3 cellular contexts compared by ENCODE assay signal in the genomic region with DNA sequence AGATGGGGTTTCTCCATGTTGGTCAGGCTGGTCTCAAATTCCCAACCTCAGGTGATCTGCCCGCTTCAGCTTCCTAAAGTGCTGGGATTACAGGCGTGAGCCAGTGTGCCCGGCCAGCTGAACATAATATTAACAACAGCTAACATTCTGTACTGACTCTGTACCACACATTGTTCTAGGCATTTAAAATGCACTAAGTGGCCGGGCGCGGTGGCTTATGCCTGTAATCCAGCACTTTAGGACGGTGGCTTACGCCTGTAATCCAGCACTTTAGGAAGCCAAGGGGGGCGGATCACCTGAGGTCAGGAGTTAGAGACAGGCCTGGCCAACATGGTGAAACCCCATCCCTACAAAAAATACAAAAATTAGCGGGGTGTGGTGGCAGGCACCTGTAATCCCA. TPM values are rescaled to one million over a fixed set of nuclear protein-coding genes. Genes with fewer than 3 reads are reported as not detected.
"Had no signal": no experiment of that assay in that cellular context is flagged by ENCODE, and none has a peak within 500 bp of the region (broad histone marks: within the 10 kb centered on the region; RNA-seq: fewer than 3 reads in every experiment).

No MANE protein-coding gene starts in this region.

RNA-seq across cellular contexts. Expression of gene LDLRAD2, which starts 14.6 kb away (rescaled TPM):
- total RNA-seq: subcutaneous adipose tissue, temporal lobe, vagina had no signal
